ENCODE assay signal across 13 cellular contexts in the genomic region with DNA sequence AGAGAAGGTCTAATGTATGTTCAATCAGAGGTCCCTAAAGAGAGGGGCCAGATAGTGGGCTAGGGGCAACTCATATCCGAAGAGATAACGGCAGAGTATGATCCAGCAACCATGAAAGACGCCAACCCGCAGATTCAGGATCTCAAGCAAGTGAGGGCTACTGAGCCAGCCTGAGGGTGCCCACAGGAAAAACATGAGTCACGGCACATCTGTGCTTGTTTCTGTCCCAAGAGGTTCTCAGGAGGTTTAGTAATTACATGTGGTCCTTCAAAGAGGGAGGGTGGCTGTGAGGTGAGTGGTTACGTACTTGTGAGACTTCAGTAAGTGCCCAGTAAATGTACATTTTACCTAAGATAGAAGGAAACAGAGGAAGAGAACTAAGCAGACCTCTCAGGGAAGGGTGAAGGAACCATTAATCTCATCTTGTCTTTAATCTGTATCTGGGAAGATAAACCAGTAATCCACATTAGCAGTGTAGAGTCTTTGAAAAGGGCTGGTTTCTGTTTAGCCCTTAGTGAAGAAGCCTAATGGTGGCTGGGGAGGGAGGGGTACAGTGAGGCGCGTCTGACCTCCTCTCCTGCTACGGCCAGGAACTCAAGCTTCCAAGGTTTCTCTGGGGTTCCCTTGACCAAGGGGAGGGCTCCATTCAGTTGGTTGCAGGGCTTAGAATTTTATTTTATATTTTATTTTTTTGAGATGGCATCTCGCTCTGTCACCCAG. TPM values are rescaled to one million over a fixed set of nuclear protein-coding genes. Genes with fewer than 3 reads are reported as not detected.
A peak's percentile ranks its signal among the peaks of the same experiment; 100 is the strongest.
DNase-seq lines count a peak whose midpoint lies in the region; ATAC-seq, FAIRE-seq and TF ChIP-seq lines count a peak whose summit lies in the region.
"Had no signal": no experiment of that assay in that cellular context is flagged by ENCODE, and none has a peak within 500 bp of the region (broad histone marks: within the 10 kb centered on the region; RNA-seq: fewer than 3 reads in every experiment).

No MANE protein-coding gene starts in this region.

- DNase-seq in DMS79 treated with DMSO at 0.1 percent for 48 hours (lab: John Stamatoyannopoulos, UW), result peak; percentile 7
- peak; percentile 89 for DNase-seq in RPMI7951 (ENCODE audit: low read depth)
- peak; percentile 30 for DNase-seq in kidney
- no peak for DNase-seq in Right ventricle myocardium inferior (ENCODE audit: missing footprints)
- no peak for DNase-seq in OCI-M2 (lab: John Stamatoyannopoulos, UW; ENCODE audit: unreplicated experiment)
- DNase-seq in activated naive CD4-positive, alpha-beta T cell treated with Interleukin-2 at 50 U/mL for 16 hours, result no peak
- DNase-seq: Caco-2; NCI-H1105 treated with DMSO at 0.1 percent for 48 hours; stimulated activated naive CD4-positive, alpha-beta T cell had no signal

- FAIRE-seq in kidney (lab: Jason Lieb, UNC), result no peak

- H3K27ac ChIP-seq in kidney (ENCODE audit: low read depth in 2 of 2, low read length in 2 of 2), result no peak overlapping the region

- no peak overlapping the region for H3K9ac ChIP-seq in kidney (ENCODE audit: low read length in 2 of 2)

- TF ChIP-seq CTCF in kidney (IDR thresholded peaks at IDR 0.05; ENCODE audit: borderline replicate concordance, extremely low read depth, insufficient read depth), result no peak

- peaks cover 9% of the 10 kb centered on the region in 2 donors for H3K36me3 ChIP-seq in kidney (ENCODE audit: control insufficient read depth in 1 of 2, insufficient read depth in 2 of 2, low read length in 2 of 2)

- no peak overlapping the region for H3K4me3 ChIP-seq in kidney (ENCODE audit: low read length in 2 of 2)

- no peaks in the 10 kb centered on the region for H3K4me1 ChIP-seq in kidney (ENCODE audit: control insufficient read depth in 1 of 2, insufficient read depth in 1 of 2, low read depth in 1 of 2, low read length in 2 of 2)
- H3K4me1 ChIP-seq: Caco-2 had no signal

- intact Hi-C loops in kidney (cut with DNase I) (no loop called here), Right ventricle myocardium inferior (cut with DNase I) (no loop called here)

- no peaks in the 10 kb centered on the region for H3K9me3 ChIP-seq in kidney (ENCODE audit: control insufficient read depth in 1 of 2, low read length in 2 of 2)
- H3K9me3 ChIP-seq: Caco-2 had no signal

- ATAC-seq in GM21529 (IDR thresholded peaks at IDR 0.05; ENCODE audit: unreplicated experiment) (peak; percentile 70), Right ventricle myocardium inferior (no peak), GM21515 (IDR thresholded peaks at IDR 0.05; ENCODE audit: unreplicated experiment) (no peak)

RNA-seq across cellular contexts. Expression of a gene that starts 10.2 kb away (rescaled TPM):
- 7.0 and 7.6 TPM in 2 replicates for total RNA-seq in RPMI7951 (2014; rRNA removed; shearing (Covaris generic))
- total RNA-seq in kidney (28.3 TPM), Right ventricle myocardium inferior (39.7 TPM)
- polyA plus RNA-seq in kidney (ENCODE audit: insufficient read depth, low read depth, low replicate concordance), result 28.7 TPM

RNA-seq across cellular contexts. Expression of a gene that starts 10.9 kb away (rescaled TPM):
- total RNA-seq in RPMI7951 (2014; rRNA removed; shearing (Covaris generic)), result 136 and 173 TPM in 2 replicates
- 87.7 TPM for total RNA-seq in kidney
- polyA plus RNA-seq in kidney (ENCODE audit: insufficient read depth, low read depth, low replicate concordance), result 115 TPM
- total RNA-seq in Right ventricle myocardium inferior, result 91.7 TPM

RNA-seq across cellular contexts. Expression of a gene that starts 18.4 kb away (rescaled TPM):
- total RNA-seq in RPMI7951 (2014; rRNA removed; shearing (Covaris generic)), result 75.5 and 91.3 TPM in 2 replicates
- total RNA-seq in kidney (92.1 TPM), Right ventricle myocardium inferior (52.3 TPM)
- polyA plus RNA-seq in kidney (ENCODE audit: insufficient read depth, low read depth, low replicate concordance), result 52.3 TPM

RNA-seq across cellular contexts. Expression of a gene that starts 18.7 kb away (rescaled TPM):
- 9.6 and 10.3 TPM in 2 replicates for total RNA-seq in RPMI7951 (2014; rRNA removed; shearing (Covaris generic))
- total RNA-seq in kidney (56.5 TPM), Right ventricle myocardium inferior (19.4 TPM)
- polyA plus RNA-seq in kidney (ENCODE audit: insufficient read depth, low read depth, low replicate concordance), result 43.9 TPM

RNA-seq across cellular contexts. Expression of a gene that starts 33.0 kb away (rescaled TPM):
- total RNA-seq in RPMI7951 (2014; rRNA removed; shearing (Covaris generic)), result not detected in 2 replicates
- not detected for total RNA-seq in kidney
- polyA plus RNA-seq in kidney (ENCODE audit: insufficient read depth, low read depth, low replicate concordance), result not detected
- not detected for total RNA-seq in Right ventricle myocardium inferior
- total RNA-seq: activated CD8-positive, alpha-beta memory T cell treated with anti-CD3 and anti-CD28 coated beads for 36 hours; Caco-2; T-helper 1 cell treated with Interleukin-12 subunit alpha and Interleukin-12 subunit beta and Interleukin-4 antibody, amounts not matched to agents 30 ng/mL and 1 ng/mL, for 36 hours had no signal

Comparison
In these comparisons a context has a peak if more than half of its experiments do, and no peak if none do; other contexts are left out.
1. DNase-seq: peak in DMS79 treated with DMSO at 0.1 percent for 48 hours (single experiment), RPMI7951 (single experiment) and kidney (single experiment); none in Right ventricle myocardium inferior (single experiment), OCI-M2 (single experiment) and activated naive CD4-positive, alpha-beta T cell treated with Interleukin-2 at 50 U/mL for 16 hours (single experiment).